ENCODE assay signal across 1 cellular context in genomic region chr15:36130641-36131310, GRCh38.
TF ChIP-seq lines count a peak whose summit lies in the region.

No MANE protein-coding gene starts in this region.

TF ChIP-seq in WTC11, 78 proteins besides CTCF, POLR2A, EP300 and RAD21 (continued from another document):
- TF ChIP-seq E2F4 (CRISPR knock-in tag; IDR thresholded peaks at IDR 0.05; ENCODE audit: borderline replicate concordance, low read depth) (no peak), ELF4 (CRISPR knock-in tag; IDR thresholded peaks at IDR 0.05; ENCODE audit: low read depth) (no peak)
